In genomic region chr17:61834610-61835009, GRCh38 we compare ENCODE assay signal across 22 cellular contexts. TPM values are rescaled to one million over a fixed set of nuclear protein-coding genes. Genes with fewer than 3 reads are reported as not detected.
DNase-seq lines count a peak whose midpoint lies in the region; FAIRE-seq and TF ChIP-seq lines count a peak whose summit lies in the region.
"Had no signal": no experiment of that assay in that cellular context is flagged by ENCODE, and none has a peak within 500 bp of the region (broad histone marks: within the 10 kb centered on the region; RNA-seq: fewer than 3 reads in every experiment).

No MANE protein-coding gene starts in this region.

- H3K36me3 Mint-ChIP-seq in osteocyte (ENCODE audit: unreplicated experiment): no peaks in the 10 kb centered on the region

- no peak overlapping the region for H2AFZ ChIP-seq in H1 (ENCODE audit: low read length)

- H3K14ac ChIP-seq in H1 (ENCODE audit: insufficient read length): no peak overlapping the region

- H3K18ac ChIP-seq in H1 (ENCODE audit: extremely low read depth, low read length): no peak overlapping the region

- no peak overlapping the region for H2AK5ac ChIP-seq in H1 (ENCODE audit: low read depth, low read length)

- FAIRE-seq in H1 (lab: Jason Lieb, UNC): no peak
- FAIRE-seq: HepG2 had no signal

- no peaks in the 10 kb centered on the region; a peak in 1 of 7 replicates for H3K27me3 ChIP-seq in H1 (replicated peaks in 1 of 4; ENCODE audit: control insufficient read depth in 3 of 4, extremely low read depth in 1 of 4, insufficient read depth in 3 of 4, low read length in 3 of 4)
- H3K27me3 ChIP-seq: SJCRH30 had no signal

- POLR2A ChIA-PET in H1 (lab: Charles Lee; ENCODE audit: partially characterized antibody): no interaction called here

- H3K4ac ChIP-seq in H1 (replicated peaks; ENCODE audit: insufficient read length, low read depth, low read length): no peak overlapping the region

- no peak for TF ChIP-seq CTCF in H1 (IDR thresholded peaks at IDR 0.05; ENCODE audit: control extremely low read depth in 1 of 3, insufficient read depth in 1 of 3, low read depth in 1 of 3, low read length in 3 of 3)
- TF ChIP-seq CTCF in osteocyte (IDR thresholded peaks at IDR 0.05): no peak

- peaks cover 19% of the 10 kb centered on the region for H3K4me1 Mint-ChIP-seq in osteocyte (ENCODE audit: unreplicated experiment)
- H3K4me1 Mint-ChIP-seq: CD8-positive, alpha-beta memory T cell had no signal

- no peak overlapping the region for H2BK120ac ChIP-seq in H1 (replicated peaks; ENCODE audit: low read depth, low read length)

- H3K9me3 Mint-ChIP-seq in osteocyte (ENCODE audit: unreplicated experiment): no peaks in the 10 kb centered on the region
- H3K9me3 Mint-ChIP-seq: CD8-positive, alpha-beta memory T cell had no signal

- DNase-seq in ELR (ENCODE audit: low read depth) (peak; percentile 9), M059J (ENCODE audit: low read depth) (peak; percentile 9), H1 (ENCODE audit: low read depth in 1 of 2, low spot score in 2 of 2) (no peak), osteocyte (ENCODE audit: extremely low spot score, unreplicated experiment) (no peak), NCI-H526 treated with DMSO at 0.1 percent for 48 hours (lab: John Stamatoyannopoulos, UW) (no peak), hypothalamus (lab: John Stamatoyannopoulos, UW) (no peak), cortex of kidney (lab: John Stamatoyannopoulos, UW) (no peak)
- DNase-seq: AML-193; C1 segment of cervical spinal cord; Calu3; CD8-positive, alpha-beta memory T cell; KG1; NCI-H1105; NCI-H146; NCI-H2029; NCI-H226; NCI-H510A treated with DMSO at 0.1 percent for 48 hours; NCI-H774; NK-92 treated with Interleukin-12 subunit alpha and Interleukin-12 subunit beta, amount 100 ng/mL, for 24 hours; SJCRH30; T-helper 1 cell had no signal

- H4K5ac ChIP-seq in H1 (ENCODE audit: insufficient read length, low read depth, low read length): no peak overlapping the region

- no peak overlapping the region for H3K4me3 Mint-ChIP-seq in osteocyte (ENCODE audit: unreplicated experiment)
- H3K4me3 Mint-ChIP-seq: CD8-positive, alpha-beta memory T cell had no signal

- H3K79me1 ChIP-seq in H1 (ENCODE audit: low read depth, low read length): no peaks in the 10 kb centered on the region

- H3K27ac Mint-ChIP-seq in osteocyte (ENCODE audit: unreplicated experiment): peak overlapping the region; percentile 18
- H3K27ac Mint-ChIP-seq: CD8-positive, alpha-beta memory T cell had no signal

- H3K9me3 ChIP-seq in H1 (ENCODE audit: insufficient read depth in 2 of 2, low read depth in 1 of 2, low read length in 1 of 2): no peaks in the 10 kb centered on the region
- H3K9me3 ChIP-seq: SJCRH30 had no signal

- H3K23ac ChIP-seq in H1 (ENCODE audit: insufficient read length): peak overlapping the region; percentile 32

- no peak overlapping the region for H2BK5ac ChIP-seq in H1 (ENCODE audit: low read depth, low read length)

- 100% methylated on average over 2 of the region's 2 CpGs; no CpG with 5 or more reads in 1 of the 2 experiments for WGBS in H1 (ENCODE audit: extremely low coverage in 1 of 2, insufficient coverage in 1 of 2, insufficient read length in 1 of 2, insufficient replicate concordance in 2 of 2, low coverage in 1 of 2, low lambda C conversion rate in 2 of 2, missing lambda C conversion rate in 1 of 2), 2 experiments

- H3K36me3 ChIP-seq in H1 (ENCODE audit: control insufficient read depth in 2 of 4, insufficient read depth in 4 of 4, low read length in 3 of 4): no peaks in the 10 kb centered on the region; a peak in 1 of 8 replicates

- H4K8ac ChIP-seq in H1 (ENCODE audit: extremely low read depth, insufficient read depth, low read length): no peak overlapping the region

- H3K79me2 ChIP-seq in H1 (ENCODE audit: control insufficient read depth in 1 of 2, insufficient read depth in 2 of 2, low read length in 2 of 2): no peaks in the 10 kb centered on the region

- no peaks in the 10 kb centered on the region for H3K4me1 ChIP-seq in H1 (replicated peaks in 1 of 4; ENCODE audit: control insufficient read depth in 3 of 4, insufficient read depth in 4 of 4, low read length in 3 of 4)
- H3K4me1 ChIP-seq: SJCRH30 had no signal

- no peak overlapping the region for H4K91ac ChIP-seq in H1 (replicated peaks; ENCODE audit: insufficient read length, low read length)

- H3K4me2 ChIP-seq in H1 (ENCODE audit: insufficient read depth in 1 of 2, low read depth in 2 of 2, low read length in 2 of 2): no peak overlapping the region

- H4K20me1 ChIP-seq in H1 (replicated peaks in 1 of 2; ENCODE audit: control insufficient read depth in 1 of 2, insufficient read depth in 2 of 2, low read length in 2 of 2): no peaks in the 10 kb centered on the region

- H3K27me3 Mint-ChIP-seq in osteocyte (ENCODE audit: unreplicated experiment): no peaks in the 10 kb centered on the region
- H3K27me3 Mint-ChIP-seq: CD8-positive, alpha-beta memory T cell had no signal

- no peak overlapping the region for H3K4me3 ChIP-seq in H1 (ENCODE audit: extremely low read depth in 1 of 4, insufficient read depth in 2 of 4, low read depth in 3 of 4, low read length in 4 of 4)
- H3K4me3 ChIP-seq: SJCRH30 had no signal

- no peak for TF ChIP-seq POLR2A in H1 (IDR thresholded peaks at IDR 0.05; ENCODE audit: control extremely low read depth in 1 of 2, low read depth in 2 of 2, low read length in 2 of 2)

- H3K27ac ChIP-seq in H1 (ENCODE audit: low read depth, low read length): no peak overlapping the region
- H3K27ac ChIP-seq: SJCRH30 had no signal

- H3K9ac ChIP-seq in H1 (replicated peaks in 1 of 4; ENCODE audit: extremely low read depth in 1 of 4, low read depth in 3 of 4, low read length in 3 of 4): no peak overlapping the region

- H2BK15ac ChIP-seq in H1 (ENCODE audit: low read length): no peak overlapping the region

- H2BK12ac ChIP-seq in H1 (ENCODE audit: low read depth, low read length): no peak overlapping the region

- TF ChIP-seq RAD21 in H1 (IDR thresholded peaks at IDR 0.05 in 1 of 2, conservative IDR thresholded peaks at IDR 0.05 in 1 of 2; ENCODE audit: low read depth in 2 of 2, low read length in 2 of 2): no peak

- CTCF ChIA-PET in H1 (lab: Charles Lee; ENCODE audit: partially characterized antibody): interaction anchor here (0.8 to 2.6 kb wide), 4 partner anchors 10 to 199 kb away, joined by 3 to 10 read pairs (median 4); no protein-coding TSS in a partner anchor

- H3K23me2 ChIP-seq in H1 (ENCODE audit: low read depth, low read length): no peaks in the 10 kb centered on the region

- H3K56ac ChIP-seq in H1 (replicated peaks; ENCODE audit: insufficient read length, low read depth, low read length): no peak overlapping the region

- no peak for TF ChIP-seq EP300 in H1 (IDR thresholded peaks at IDR 0.05; ENCODE audit: borderline replicate concordance in 1 of 2, low read depth in 2 of 2, low read length in 2 of 2)

- H2BK20ac ChIP-seq in H1 (ENCODE audit: low read length): no peak overlapping the region

TF ChIP-seq in H1, 55 proteins besides CTCF, POLR2A, EP300 and RAD21 (continues in another document):
- TF ChIP-seq ASH2L (IDR thresholded peaks at IDR 0.05; ENCODE audit: low read length) (no peak), TBP (IDR thresholded peaks at IDR 0.05; ENCODE audit: low read depth, low read length) (no peak)

RNA-seq across cellular contexts. Expression of gene BRIP1, which starts 28.7 kb away (rescaled TPM):
- total RNA-seq in M059J (2014; rRNA removed; shearing (Covaris generic)): 13.2 and 20.8 TPM in 2 replicates
- total RNA-seq in H1 (2021; fragmentation: NEBNext Ultra II Directional; extraction: Animal tissue kit (Norgen Biotek cat#: 25700)): 19.1 and 19.2 TPM in 2 replicates
- polyA plus RNA-seq in H1 (2011; rRNA removed): 2.8 and 5.8 TPM in 2 replicates
- 6.5 TPM for polyA plus RNA-seq in H1 (2011; cell fraction: cytosol; rRNA removed)
- 5.2 TPM for polyA plus RNA-seq in H1 (2011; cell fraction: nucleus; rRNA removed)
- polyA plus RNA-seq in H1 (2012, experiment 1 of 2): 6.9 to 12.7 TPM (median 7.8 TPM) in 4 replicates
- polyA plus RNA-seq in H1 (2012, experiment 2 of 2): 0.49 TPM
- 11.1 TPM for polyA plus RNA-seq in H1 (2013, experiment 1 of 2)
- 9.9 TPM for polyA plus RNA-seq in H1 (2013, experiment 2 of 2)
- 22.7 and 34.3 TPM in 2 replicates for polyA minus RNA-seq in H1 (2011; rRNA and poly(A)+ RNA removed)
- polyA minus RNA-seq in H1 (2011; cell fraction: cytosol; rRNA and poly(A)+ RNA removed): 16.7 TPM
- polyA minus RNA-seq in H1 (2011; cell fraction: nucleus; rRNA and poly(A)+ RNA removed): 57.9 TPM
- 4.6 and 6.0 TPM in 2 replicates for total RNA-seq in osteocyte

Comparison
In these comparisons a context has a peak if more than half of its experiments do, and no peak if none do; other contexts are left out.
1. DNase-seq: peak in ELR (single experiment) and M059J (single experiment); none in H1 (0 of 2), osteocyte (single experiment), NCI-H526 treated with DMSO at 0.1 percent for 48 hours (single experiment), hypothalamus (0 of 51) and cortex of kidney (single experiment).